In genomic region chr2:113390133-113390849, GRCh38 we compare ENCODE assay signal across 8 cellular contexts. TPM values are rescaled to one million over a fixed set of nuclear protein-coding genes. Genes with fewer than 3 reads are reported as not detected.
A peak's percentile ranks its signal among the peaks of the same experiment; 100 is the strongest.
DNase-seq lines count a peak whose midpoint lies in the region; ATAC-seq lines count a peak whose summit lies in the region.

No MANE protein-coding gene starts in this region.

- peak; percentile 77 for DNase-seq in EH (ENCODE audit: low read depth)
- DNase-seq in LHCN-M2 (ENCODE audit: low read depth), result peak; percentile 70
- peak; percentile 18 for DNase-seq in activated T-helper 9 cell treated with anti-CD3 and anti-CD28 coated beads, Interleukin-2, amount 50 U/mL, for 16 hours (ENCODE audit: low read depth)
- peak; percentile 33 for DNase-seq in glomerular endothelial cell (ENCODE audit: extremely low read depth, low read depth, low spot score)
- DNase-seq in putamen (ENCODE audit: low spot score), result peak; percentile 76
- DNase-seq in stimulated activated naive CD4-positive, alpha-beta T cell treated with Interleukin-2 at 50 U/mL for 16 hours (lab: John Stamatoyannopoulos, UW), result no peak
- no peak for DNase-seq in NCI-H2029 treated with DMSO at 0.1 percent for 48 hours (lab: John Stamatoyannopoulos, UW)

- ATAC-seq in GM21786 (IDR thresholded peaks at IDR 0.05; ENCODE audit: unreplicated experiment), result peak; percentile 90

RNA-seq across cellular contexts. Expression of gene ZNG1B, which starts 47.2 kb away (rescaled TPM):
- total RNA-seq in LHCN-M2 (2014; rRNA removed) (20.8 and 28.1 TPM in 2 replicates), glomerular endothelial cell (24.1 and 25.6 TPM in 2 replicates)
- polyA plus RNA-seq in LHCN-M2 (2012), result 21.3 TPM

Comparison
In these comparisons a context has a peak if more than half of its experiments do, and no peak if none do; other contexts are left out.
1. DNase-seq: peak in EH (single experiment), LHCN-M2 (single experiment), activated T-helper 9 cell treated with anti-CD3 and anti-CD28 coated beads, Interleukin-2, amount 50 U/mL, for 16 hours (single experiment), glomerular endothelial cell (single experiment) and putamen (single experiment); none in stimulated activated naive CD4-positive, alpha-beta T cell treated with Interleukin-2 at 50 U/mL for 16 hours (single experiment) and NCI-H2029 treated with DMSO at 0.1 percent for 48 hours (single experiment).